ENCODE assay signal across 1 cellular context in the genomic region with DNA sequence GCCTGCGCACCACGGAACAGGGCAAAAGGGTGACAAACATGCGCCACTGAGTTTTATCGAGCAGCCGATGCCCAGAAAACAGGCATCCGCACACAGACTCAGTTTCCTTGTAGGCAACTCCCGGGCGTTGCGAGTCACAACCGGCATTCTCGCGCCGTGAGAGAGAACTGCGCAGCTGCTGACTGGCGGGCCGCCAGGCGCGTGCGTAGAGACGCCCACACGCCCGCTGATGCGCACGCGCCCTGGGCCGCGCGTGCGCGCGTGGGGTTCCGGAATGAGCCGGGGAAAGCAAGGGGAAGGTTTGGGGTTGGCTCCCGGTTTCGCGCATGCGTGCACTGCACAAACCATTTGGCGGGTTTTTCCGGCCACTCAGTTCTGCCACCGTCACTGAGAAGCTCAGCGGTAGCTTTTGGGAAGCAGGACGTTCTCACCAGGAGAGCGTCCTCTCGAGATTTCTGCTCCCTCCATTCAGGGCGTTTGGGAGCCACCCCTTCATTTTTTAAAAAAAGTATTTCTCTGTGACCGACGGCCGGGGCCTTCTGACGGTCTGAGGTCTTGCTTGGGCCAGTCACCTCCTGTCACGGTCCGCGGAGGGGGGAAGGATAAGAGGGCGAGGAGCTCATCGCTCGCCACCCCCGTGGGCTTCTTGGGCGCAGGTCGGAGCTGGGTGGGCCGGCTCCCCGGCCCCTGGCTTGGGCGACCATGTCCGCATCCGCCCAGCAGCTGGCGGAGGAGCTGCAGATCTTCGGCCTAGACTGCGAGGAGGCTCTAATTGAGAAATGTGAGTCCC.
TF ChIP-seq lines count a peak whose summit lies in the region.

Gene POLA2, plus strand, starts transcription at position 372 of the 790 bp plus-strand sequence. Its CDS starts 331 bp downstream, at position 703.

TF ChIP-seq in HepG2, 621 proteins besides CTCF, POLR2A, EP300 and RAD21 (continued from another document and continues in another):
- no peak for TF ChIP-seq BCLAF1 (IDR thresholded peaks at IDR 0.05)
- no peak for TF ChIP-seq SUZ12 (IDR thresholded peaks at IDR 0.05; ENCODE audit: low read depth, low read length)
- no peak for TF ChIP-seq ZFAT (CRISPR knock-in tag; conservative IDR thresholded peaks at IDR 0.05)
- TF ChIP-seq, protein P1, sequence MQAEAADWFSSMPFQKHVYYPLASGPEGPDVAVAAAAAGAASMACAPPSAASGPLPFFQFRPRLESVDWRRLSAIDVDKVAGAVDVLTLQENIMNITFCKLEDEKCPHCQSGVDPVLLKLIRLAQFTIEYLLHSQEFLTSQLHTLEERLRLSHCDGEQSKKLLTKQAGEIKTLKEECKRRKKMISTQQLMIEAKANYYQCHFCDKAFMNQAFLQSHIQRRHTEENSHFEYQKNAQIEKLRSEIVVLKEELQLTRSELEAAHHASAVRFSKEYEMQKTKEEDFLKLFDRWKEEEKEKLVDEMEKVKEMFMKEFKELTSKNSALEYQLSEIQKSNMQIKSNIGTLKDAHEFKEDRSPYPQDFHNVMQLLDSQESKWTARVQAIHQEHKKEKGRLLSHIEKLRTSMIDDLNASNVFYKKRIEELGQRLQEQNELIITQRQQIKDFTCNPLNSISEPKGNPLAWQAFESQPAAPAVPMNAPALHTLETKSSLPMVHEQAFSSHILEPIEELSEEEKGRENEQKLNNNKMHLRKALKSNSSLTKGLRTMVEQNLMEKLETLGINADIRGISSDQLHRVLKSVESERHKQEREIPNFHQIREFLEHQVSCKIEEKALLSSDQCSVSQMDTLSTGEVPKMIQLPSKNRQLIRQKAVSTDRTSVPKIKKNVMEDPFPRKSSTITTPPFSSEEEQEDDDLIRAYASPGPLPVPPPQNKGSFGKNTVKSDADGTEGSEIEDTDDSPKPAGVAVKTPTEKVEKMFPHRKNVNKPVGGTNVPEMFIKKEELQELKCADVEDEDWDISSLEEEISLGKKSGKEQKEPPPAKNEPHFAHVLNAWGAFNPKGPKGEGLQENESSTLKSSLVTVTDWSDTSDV (CRISPR knock-in tag; IDR thresholded peaks at IDR 0.05), result peak; percentile 63; the same call in 1 of the 2 replicates
- no peak for TF ChIP-seq ZNF576 (CRISPR knock-in tag; IDR thresholded peaks at IDR 0.05)
- no peak for TF ChIP-seq ZNF652 (CRISPR knock-in tag; IDR thresholded peaks at IDR 0.05; ENCODE audit: borderline replicate concordance, low read depth)
- peak; percentile 93 for TF ChIP-seq HNRNPLL (IDR thresholded peaks at IDR 0.05; ENCODE audit: low read depth, low read length, poor library complexity, severe bottlenecking)
- no peak for TF ChIP-seq ONECUT2 (CRISPR knock-in tag; IDR thresholded peaks at IDR 0.05)
- no peak for TF ChIP-seq KIAA2018 (CRISPR knock-in tag; IDR thresholded peaks at IDR 0.05; ENCODE audit: borderline replicate concordance)
- peak; percentile 55; the same call in 1 of the 2 replicates for TF ChIP-seq ZNF441 (CRISPR knock-in tag; IDR thresholded peaks at IDR 0.05; ENCODE audit: borderline replicate concordance)
- no peak for TF ChIP-seq SSRP1 (CRISPR knock-in tag; IDR thresholded peaks at IDR 0.05)
- TF ChIP-seq SOX13 (IDR thresholded peaks at IDR 0.05), result no peak
- 0 out of 4 replicates have a peak, but pooled peaks of 1 of the 2 experiments have one; percentile 13 for TF ChIP-seq SOX13 (CRISPR knock-in tag; conservative IDR thresholded peaks at IDR 0.05 in 1 of 2, IDR thresholded peaks at IDR 0.05 in 1 of 2)
- 0 out of 2 replicates have a peak, but pooled peaks have one; percentile 13 for TF ChIP-seq CBFB (CRISPR knock-in tag; IDR thresholded peaks at IDR 0.05)
- no peak for TF ChIP-seq PHF5A (CRISPR knock-in tag; IDR thresholded peaks at IDR 0.05; ENCODE audit: low read depth, unreplicated experiment)
- TF ChIP-seq SNAPC5 (CRISPR knock-in tag; IDR thresholded peaks at IDR 0.05; ENCODE audit: borderline replicate concordance), result no peak
- TF ChIP-seq, protein P2, sequence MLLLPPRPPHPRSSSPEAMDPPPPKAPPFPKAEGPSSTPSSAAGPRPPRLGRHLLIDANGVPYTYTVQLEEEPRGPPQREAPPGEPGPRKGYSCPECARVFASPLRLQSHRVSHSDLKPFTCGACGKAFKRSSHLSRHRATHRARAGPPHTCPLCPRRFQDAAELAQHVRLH (CRISPR knock-in tag; IDR thresholded peaks at IDR 0.05; ENCODE audit: borderline replicate concordance, low read depth), result peak; percentile 78
- TF ChIP-seq KLF11 (CRISPR knock-in tag; IDR thresholded peaks at IDR 0.05), result 0 out of 2 replicates have a peak, but pooled peaks have one; percentile 68
- peak; percentile 31 for TF ChIP-seq AGO2 (optimal IDR thresholded peaks at IDR 0.05; ENCODE audit: low read depth, low read length)
- no peak for TF ChIP-seq PAWR (CRISPR knock-in tag; IDR thresholded peaks at IDR 0.05; ENCODE audit: borderline replicate concordance)
- TF ChIP-seq, protein P3, sequence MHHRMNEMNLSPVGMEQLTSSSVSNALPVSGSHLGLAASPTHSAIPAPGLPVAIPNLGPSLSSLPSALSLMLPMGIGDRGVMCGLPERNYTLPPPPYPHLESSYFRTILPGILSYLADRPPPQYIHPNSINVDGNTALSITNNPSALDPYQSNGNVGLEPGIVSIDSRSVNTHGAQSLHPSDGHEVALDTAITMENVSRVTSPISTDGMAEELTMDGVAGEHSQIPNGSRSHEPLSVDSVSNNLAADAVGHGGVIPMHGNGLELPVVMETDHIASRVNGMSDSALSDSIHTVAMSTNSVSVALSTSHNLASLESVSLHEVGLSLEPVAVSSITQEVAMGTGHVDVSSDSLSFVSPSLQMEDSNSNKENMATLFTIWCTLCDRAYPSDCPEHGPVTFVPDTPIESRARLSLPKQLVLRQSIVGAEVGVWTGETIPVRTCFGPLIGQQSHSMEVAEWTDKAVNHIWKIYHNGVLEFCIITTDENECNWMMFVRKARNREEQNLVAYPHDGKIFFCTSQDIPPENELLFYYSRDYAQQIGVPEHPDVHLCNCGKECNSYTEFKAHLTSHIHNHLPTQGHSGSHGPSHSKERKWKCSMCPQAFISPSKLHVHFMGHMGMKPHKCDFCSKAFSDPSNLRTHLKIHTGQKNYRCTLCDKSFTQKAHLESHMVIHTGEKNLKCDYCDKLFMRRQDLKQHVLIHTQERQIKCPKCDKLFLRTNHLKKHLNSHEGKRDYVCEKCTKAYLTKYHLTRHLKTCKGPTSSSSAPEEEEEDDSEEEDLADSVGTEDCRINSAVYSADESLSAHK (CRISPR knock-in tag; IDR thresholded peaks at IDR 0.05; ENCODE audit: borderline replicate concordance), result no peak; the same call in 1 of the 2 replicates
- TF ChIP-seq ZNF781 (CRISPR knock-in tag; IDR thresholded peaks at IDR 0.05; ENCODE audit: borderline replicate concordance, not compliant biosample characterization), result no peak
- no peak for TF ChIP-seq ZNF329 (CRISPR knock-in tag; IDR thresholded peaks at IDR 0.05; ENCODE audit: low read depth)
- peak; percentile 53; the same call in 1 of the 2 replicates for TF ChIP-seq HCFC1 (IDR thresholded peaks at IDR 0.05; ENCODE audit: low read depth, low read length)
- no peak for TF ChIP-seq ZNF83 (CRISPR knock-in tag; IDR thresholded peaks at IDR 0.05; ENCODE audit: borderline replicate concordance)
- TF ChIP-seq FOXJ3 (CRISPR knock-in tag; IDR thresholded peaks at IDR 0.05; ENCODE audit: borderline replicate concordance), result no peak
- 0 out of 2 replicates have a peak, but pooled peaks have one; percentile 52 for TF ChIP-seq ZSCAN31 (CRISPR knock-in tag; IDR thresholded peaks at IDR 0.05; ENCODE audit: low read depth)
- TF ChIP-seq, protein P4, sequence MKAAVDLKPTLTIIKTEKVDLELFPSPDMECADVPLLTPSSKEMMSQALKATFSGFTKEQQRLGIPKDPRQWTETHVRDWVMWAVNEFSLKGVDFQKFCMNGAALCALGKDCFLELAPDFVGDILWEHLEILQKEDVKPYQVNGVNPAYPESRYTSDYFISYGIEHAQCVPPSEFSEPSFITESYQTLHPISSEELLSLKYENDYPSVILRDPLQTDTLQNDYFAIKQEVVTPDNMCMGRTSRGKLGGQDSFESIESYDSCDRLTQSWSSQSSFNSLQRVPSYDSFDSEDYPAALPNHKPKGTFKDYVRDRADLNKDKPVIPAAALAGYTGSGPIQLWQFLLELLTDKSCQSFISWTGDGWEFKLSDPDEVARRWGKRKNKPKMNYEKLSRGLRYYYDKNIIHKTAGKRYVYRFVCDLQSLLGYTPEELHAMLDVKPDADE (CRISPR knock-in tag; IDR thresholded peaks at IDR 0.05), result no peak
- no peak for TF ChIP-seq ZFP36L1 (CRISPR knock-in tag; IDR thresholded peaks at IDR 0.05)
- TF ChIP-seq RFXANK (CRISPR knock-in tag; IDR thresholded peaks at IDR 0.05), result no peak
- TF ChIP-seq THYN1 (CRISPR knock-in tag; IDR thresholded peaks at IDR 0.05; ENCODE audit: borderline replicate concordance, low read depth), result no peak
- TF ChIP-seq HOXA5 (CRISPR knock-in tag; IDR thresholded peaks at IDR 0.05), result no peak; the same call in 1 of the 2 replicates
- TF ChIP-seq MXD4 (CRISPR knock-in tag; IDR thresholded peaks at IDR 0.05), result peak; percentile 45; the same call in 1 of the 2 replicates
- no peak for TF ChIP-seq ZNF296 (CRISPR knock-in tag; conservative IDR thresholded peaks at IDR 0.05)
- TF ChIP-seq ZNF274 (CRISPR knock-in tag; IDR thresholded peaks at IDR 0.05), result peak; percentile 23; the same call in 1 of the 2 replicates
- no peak for TF ChIP-seq ZNF7 (CRISPR knock-in tag; IDR thresholded peaks at IDR 0.05)
- TF ChIP-seq MAFK (conservative IDR thresholded peaks at IDR 0.05 in 1 of 2, IDR thresholded peaks at IDR 0.05 in 1 of 2; ENCODE audit: low read length in 2 of 2), result no peak
- TF ChIP-seq SP4 (CRISPR knock-in tag; IDR thresholded peaks at IDR 0.05), result peak; percentile 77; the same call in 1 of the 2 replicates
- peak; percentile 79; the same call in 1 of the 2 replicates for TF ChIP-seq ZNF564 (CRISPR knock-in tag; IDR thresholded peaks at IDR 0.05)
- TF ChIP-seq ZFP62 (CRISPR knock-in tag; IDR thresholded peaks at IDR 0.05), result no peak
- no peak for TF ChIP-seq MAFG (CRISPR knock-in tag; IDR thresholded peaks at IDR 0.05)
